In the genomic region with DNA sequence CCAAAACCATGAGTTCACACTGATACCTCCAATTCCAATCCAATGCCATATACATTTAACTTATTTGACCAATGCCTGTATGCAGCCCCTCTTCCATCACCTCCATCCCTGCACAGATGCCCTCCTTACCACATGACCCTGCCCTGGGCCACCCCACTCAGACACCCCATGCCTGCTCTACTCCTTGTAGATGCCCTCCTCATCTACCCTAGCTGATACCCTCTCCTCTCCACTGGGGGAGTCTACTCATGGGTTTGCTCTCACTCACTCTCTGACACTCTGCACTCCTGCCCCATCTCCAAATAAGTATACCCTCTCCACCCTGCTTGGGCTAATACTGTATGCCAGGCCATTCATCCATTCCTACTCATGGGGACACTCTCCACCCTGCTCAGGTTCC, we compare ENCODE assay signal across 1 cellular context.
TF ChIP-seq lines count a peak whose summit lies in the region.

No MANE protein-coding gene starts in this region.

TF ChIP-seq in H1, 55 proteins besides CTCF, POLR2A, EP300 and RAD21:
- TF ChIP-seq POLR2AphosphoS5 (IDR thresholded peaks at IDR 0.05; ENCODE audit: low read depth, low read length) (0 out of 2 replicates have a peak, but pooled peaks have one; percentile 39), FOSL1 (IDR thresholded peaks at IDR 0.05; ENCODE audit: insufficient read depth, low read depth, low read length) (no peak)
